24 cellular contexts compared by ENCODE assay signal in genomic region chr2:9649261-9649660, GRCh38.
"Had no signal": no experiment of that assay in that cellular context is flagged by ENCODE, and none has a peak within 500 bp of the region (broad histone marks: within the 10 kb centered on the region; RNA-seq: fewer than 3 reads in every experiment).

No MANE protein-coding gene starts in this region.

- H3K4me1 ChIP-seq: ascending aorta, esophagus muscularis mucosa, left ventricle myocardium inferior, tibial nerve had no signal

- H3K36me3 ChIP-seq: ascending aorta, esophagus muscularis mucosa, heart right ventricle, left ventricle myocardium inferior, tibial nerve, WERI-Rb-1 had no signal

- H3K27me3 ChIP-seq: ascending aorta, heart right ventricle, tibial nerve had no signal

- DNase-seq: activated CD4-positive, alpha-beta memory T cell treated with anti-CD3 and anti-CD28 coated beads, Interleukin-2, amount 10 ng/mL, durations not matched to agents 7 days and 5 days; activated CD4-positive, alpha-beta T cell treated with anti-CD3 and anti-CD28 coated beads for 1 hour; activated CD4-positive, alpha-beta T cell treated with anti-CD3 and anti-CD28 coated beads, Interleukin-2, amount 10 ng/mL, durations not matched to agents 7 days and 5 days; activated CD8-positive, alpha-beta memory T cell treated with anti-CD3 and anti-CD28 coated beads, Interleukin-2, amount 50 U/mL, for 48 hours; activated gamma-delta T cell; activated naive CD4-positive, alpha-beta T cell treated with anti-CD3 and anti-CD28 coated beads, Interleukin-2, amount 10 ng/mL, durations not matched to agents 7 days and 5 days; activated naive CD8-positive, alpha-beta T cell treated with anti-CD3 and anti-CD28 coated beads, Interleukin-2, amount 10 ng/mL, durations not matched to agents 7 days and 5 days; activated T-cell treated with anti-CD3 and anti-CD28 coated beads, Interleukin-2, amount 50 U/mL, for 24 hours; caudate nucleus; cortex of kidney; foreskin melanocyte; heart right ventricle; kidney glomerular epithelial cell; left ventricle myocardium inferior; mucosa of descending colon; posterior cingulate gyrus; right cardiac atrium; stimulated activated CD4-positive, alpha-beta T cell treated with anti-CD3 and anti-CD28 coated beads, Interleukin-15, amount 100 ng/mL, for 24 hours; stimulated activated naive CD4-positive, alpha-beta T cell treated with Interleukin-2 at 50 U/mL for 16 hours; T1000; WERI-Rb-1 had no signal

- H3K9me3 ChIP-seq: ascending aorta, esophagus muscularis mucosa, heart right ventricle, left ventricle myocardium inferior, mucosa of descending colon, tibial nerve had no signal

- ATAC-seq: heart right ventricle, mucosa of descending colon, right cardiac atrium had no signal

- H3K27ac ChIP-seq: ascending aorta, esophagus muscularis mucosa, heart right ventricle, left ventricle myocardium inferior, tibial nerve, WERI-Rb-1 had no signal

- H3K4me3 ChIP-seq: ascending aorta, esophagus muscularis mucosa, heart right ventricle, left ventricle myocardium inferior, mucosa of descending colon, tibial nerve had no signal
